Comparison of ENCODE assay signal across 24 cellular contexts in the genomic region with DNA sequence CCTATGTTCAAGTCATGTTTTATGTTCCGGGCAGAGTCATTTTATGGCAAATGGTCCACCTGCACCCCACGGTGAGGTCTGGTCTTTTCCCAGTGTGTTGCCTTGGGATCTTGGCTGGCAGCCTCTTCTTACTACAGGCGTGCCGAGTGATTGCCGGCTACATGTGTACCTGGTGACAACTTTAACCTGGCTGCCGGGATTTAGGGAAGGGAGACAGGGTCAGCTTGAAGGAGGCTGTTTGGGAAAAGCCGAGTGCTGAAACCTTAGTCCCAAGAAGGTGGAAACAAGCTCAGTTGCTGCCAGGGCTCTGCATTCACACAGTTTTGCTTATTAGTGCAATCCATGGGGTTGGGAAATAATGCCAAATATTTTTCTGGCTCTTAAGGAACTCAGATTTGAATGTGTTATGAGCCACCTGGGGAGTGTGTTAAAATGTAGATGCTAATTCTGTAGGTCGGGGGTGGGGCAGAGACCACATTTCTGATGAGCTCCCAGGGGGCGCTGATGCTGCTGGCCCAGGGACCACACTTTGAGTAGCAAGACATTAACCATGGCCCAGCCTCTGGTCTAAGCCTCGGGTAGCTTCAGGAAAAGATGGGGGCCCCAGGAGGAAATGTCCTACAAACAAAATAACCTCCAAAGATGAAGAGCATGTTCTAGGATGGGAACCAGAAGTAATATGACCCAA.
"Had no signal": no experiment of that assay in that cellular context is flagged by ENCODE, and none has a peak within 500 bp of the region (broad histone marks: within the 10 kb centered on the region; RNA-seq: fewer than 3 reads in every experiment).

No MANE protein-coding gene starts in this region.

- H3K9me3 ChIP-seq: ascending aorta, psoas muscle, sigmoid colon, thoracic aorta, uterus had no signal

- H3K4me2 ChIP-seq: neural progenitor cell had no signal

- H3K4me3 ChIP-seq: ascending aorta, cardiac muscle cell, heart right ventricle, neural progenitor cell, psoas muscle, sigmoid colon, thoracic aorta, uterus had no signal

- H3K27me3 ChIP-seq: ascending aorta, cardiac muscle cell, foreskin keratinocyte, neural progenitor cell, uterus had no signal

- H3K36me3 ChIP-seq: ascending aorta, cardiac muscle cell, heart right ventricle, neural progenitor cell, sigmoid colon, thoracic aorta, uterus had no signal

- H3K9ac ChIP-seq: neural progenitor cell, parathyroid adenoma had no signal

- H3K27ac ChIP-seq: ascending aorta, cardiac muscle cell, foreskin keratinocyte, heart right ventricle, neural progenitor cell, parathyroid adenoma, psoas muscle, sigmoid colon, thoracic aorta, uterus had no signal

- H3K79me2 ChIP-seq: parathyroid adenoma had no signal

- H3K4me1 ChIP-seq: ascending aorta, foreskin keratinocyte, parathyroid adenoma, psoas muscle, sigmoid colon, uterus had no signal

- DNase-seq: activated CD4-positive, alpha-beta memory T cell treated with anti-CD3 and anti-CD28 coated beads for 36 hours; activated CD4-positive, alpha-beta T cell treated with anti-CD3 and anti-CD28 coated beads for 48 hours; activated CD8-positive, alpha-beta memory T cell treated with anti-CD3 and anti-CD28 coated beads, Interleukin-2, amount 50 U/mL, for 4 hours; activated gamma-delta T cell; activated naive CD4-positive, alpha-beta T cell treated with anti-CD3 and anti-CD28 coated beads, Interleukin-2, amount 10 ng/mL, durations not matched to agents 7 days and 5 days; activated naive CD8-positive, alpha-beta T cell treated with anti-CD3 and anti-CD28 coated beads, Interleukin-2, amount 10 ng/mL, durations not matched to agents 7 days and 5 days; activated T-cell treated with anti-CD3 and anti-CD28 coated beads, Interleukin-2, amount 50 U/mL, for 24 hours; foreskin keratinocyte; heart right ventricle; islet precursor cell; left cardiac atrium; mammary epithelial cell; naive thymus-derived CD8-positive, alpha-beta T cell; occipital lobe; psoas muscle; sigmoid colon; small intestine; stimulated activated CD4-positive, alpha-beta T cell treated with anti-CD3 and anti-CD28 coated beads, Interleukin-4, amount 100 ng/mL, for 24 hours; uterus had no signal
